In genomic region chr3:57127849-57128566, GRCh38 we compare ENCODE assay signal across 10 cellular contexts. TPM values are rescaled to one million over a fixed set of nuclear protein-coding genes. Genes with fewer than 3 reads are reported as not detected.
DNase-seq lines count a peak whose midpoint lies in the region; ATAC-seq and TF ChIP-seq lines count a peak whose summit lies in the region.
"Had no signal": no experiment of that assay in that cellular context is flagged by ENCODE, and none has a peak within 500 bp of the region (broad histone marks: within the 10 kb centered on the region; RNA-seq: fewer than 3 reads in every experiment).

No MANE protein-coding gene starts in this region.

- H3K36me3 ChIP-seq in A673 (ENCODE audit: insufficient read depth, low read length, poor library complexity, severe bottlenecking): no peaks in the 10 kb centered on the region
- H3K36me3 ChIP-seq in neuronal stem cell (replicated peaks in 1 of 2; ENCODE audit: control insufficient read depth in 2 of 2, insufficient read depth in 2 of 2, low read length in 2 of 2): peaks cover 4 to 6% of the 10 kb centered on the region in 2 donors

- H2AFZ ChIP-seq in neuronal stem cell (ENCODE audit: low read length): no peak overlapping the region

- no peak overlapping the region for H4K8ac ChIP-seq in neuronal stem cell (ENCODE audit: low read depth, low read length)

- no peak overlapping the region for H3K23ac ChIP-seq in neuronal stem cell (ENCODE audit: low read depth, low read length, poor library complexity)

- no CpG with 5 or more reads among the region's 12 CpGs for WGBS in neuronal stem cell (ENCODE audit: extremely low coverage in 2 of 2, insufficient read length in 2 of 2, insufficient replicate concordance in 1 of 2), 2 donors

- H3K9ac ChIP-seq in neuronal stem cell (ENCODE audit: low read depth, low read length, poor library complexity): no peak overlapping the region

- no peak overlapping the region for H2BK5ac ChIP-seq in neuronal stem cell (ENCODE audit: low read length)

- H3K27me3 ChIP-seq in A673 (replicated peaks; ENCODE audit: insufficient read depth, low read depth, low read length, poor library complexity): no peaks in the 10 kb centered on the region
- H3K27me3 ChIP-seq in neuronal stem cell (ENCODE audit: control insufficient read depth in 3 of 3, insufficient read depth in 3 of 3, low read depth in 1 of 3, low read length in 3 of 3): peaks cover 0 to 12% (median 0%) of the 10 kb centered on the region in 3 experiments

- H2AK5ac ChIP-seq in neuronal stem cell (ENCODE audit: low read depth, low read length): no peak overlapping the region

- H2BK12ac ChIP-seq in neuronal stem cell (ENCODE audit: low read length): no peak overlapping the region

- no peak overlapping the region for H2BK120ac ChIP-seq in neuronal stem cell (ENCODE audit: low read depth, low read length)

- no peak overlapping the region for H3K4me2 ChIP-seq in neuronal stem cell (ENCODE audit: insufficient read depth, low read length, poor library complexity, severe bottlenecking)

- no TSS peak for BruUV-seq in A673 (replicated peaks; lab: Mats Ljungman, UMichigan)

- no peak overlapping the region for H3K27ac ChIP-seq in A673 (ENCODE audit: low read depth, low read length, poor library complexity, severe bottlenecking)
- peak overlapping the region; percentile 34 for H3K27ac ChIP-seq in neuronal stem cell (replicated peaks; ENCODE audit: low read length)

- H3K9me3 ChIP-seq in A673 (ENCODE audit: low read depth, low read length, poor library complexity, severe bottlenecking) (no peaks in the 10 kb centered on the region), neuronal stem cell (replicated peaks in 1 of 2; ENCODE audit: control insufficient read depth in 2 of 2, insufficient read depth in 1 of 2, low read depth in 1 of 2, low read length in 2 of 2) (no peaks in the 10 kb centered on the region)

- H3K18ac ChIP-seq in neuronal stem cell (ENCODE audit: low read length): no peak overlapping the region

- POLR2A ChIA-PET in A673 (lab: Charles Lee; ENCODE audit: low non-redundant PET): interaction anchor here (0.5 kb wide), 1 partner anchor 562 kb away, joined by 6 read pairs; no protein-coding TSS in a partner anchor

- CTCF ChIA-PET in A673 (lab: Charles Lee): no interaction called here

- H3K4me3 ChIP-seq in A673 (ENCODE audit: low read depth, low read length, poor library complexity, severe bottlenecking) (no peak overlapping the region), fibroblast of the aortic adventitia (ENCODE audit: low read depth, low read length) (peak overlapping the region; percentile 49), neuronal stem cell (ENCODE audit: low read length in 2 of 2) (no peak overlapping the region)

- intact Hi-C loops in A673 (cut with micrococcal nuclease; ENCODE audit: unreplicated experiment): no loop called here

- peaks cover 2% of the 10 kb centered on the region for H3K4me1 ChIP-seq in A673 (ENCODE audit: insufficient read depth, low read length, poor library complexity, severe bottlenecking)
- H3K4me1 ChIP-seq in neuronal stem cell (ENCODE audit: control insufficient read depth in 2 of 2, insufficient read depth in 1 of 2, low read depth in 1 of 2, low read length in 2 of 2): peaks cover 42 to 54% of the 10 kb centered on the region in 2 donors

- H3K4ac ChIP-seq in neuronal stem cell (ENCODE audit: low read length): no peak overlapping the region

- no peak for ATAC-seq in HG03457 (IDR thresholded peaks at IDR 0.05; ENCODE audit: unreplicated experiment)
- ATAC-seq in HG02852 (IDR thresholded peaks at IDR 0.05; ENCODE audit: unreplicated experiment): no peak

- no peak overlapping the region for H3K14ac ChIP-seq in neuronal stem cell (ENCODE audit: low read length)

- no peak overlapping the region for H2BK15ac ChIP-seq in neuronal stem cell (ENCODE audit: low read length)

- TF ChIP-seq CTCF in A673 (conservative IDR thresholded peaks at IDR 0.05; ENCODE audit: low read depth, low read length) (no peak), fibroblast of the aortic adventitia (IDR thresholded peaks at IDR 0.05; ENCODE audit: insufficient read depth, low read length) (no peak)

- H4K91ac ChIP-seq in neuronal stem cell (ENCODE audit: low read depth, low read length, poor library complexity): no peak overlapping the region

- DNase-seq in A673 (ENCODE audit: low spot score) (peak; percentile 43), NCI-H82 treated with DMSO at 0.1 percent for 48 hours (lab: John Stamatoyannopoulos, UW; ENCODE audit: unreplicated experiment) (peak; percentile 55), fibroblast of the aortic adventitia (ENCODE audit: low read depth) (peak; percentile 91), neuronal stem cell (ENCODE audit: low spot score) (no peak), cortex of kidney (lab: John Stamatoyannopoulos, UW) (no peak), NCI-H146 treated with DMSO at 0.1 percent for 48 hours (lab: John Stamatoyannopoulos, UW; ENCODE audit: unreplicated experiment) (no peak)
- DNase-seq: activated T-cell treated with anti-CD3 and anti-CD28 coated beads, Interleukin-2, amount 50 U/mL, for 24 hours; NCI-H1694 had no signal

- peaks cover 4% of the 10 kb centered on the region for H3K79me1 ChIP-seq in neuronal stem cell (ENCODE audit: low read depth, low read length)

RNA-seq across cellular contexts. Expression of gene IL17RD, which starts 37.1 kb away (rescaled TPM):
- total RNA-seq in A673 (2021): 1.3 and 2.2 TPM in 2 replicates
- total RNA-seq in fibroblast of the aortic adventitia (ENCODE audit: low replicate concordance): 9.5 and 13.6 TPM in 2 replicates
- 38.4 TPM for polyA plus RNA-seq in neuronal stem cell (2013, experiment 1 of 2)
- 37.6 TPM for polyA plus RNA-seq in neuronal stem cell (2013, experiment 2 of 2)

Comparison
In these comparisons a context has a peak if more than half of its experiments do, and no peak if none do; other contexts are left out.
1. DNase-seq: peak in A673 (single experiment), NCI-H82 treated with DMSO at 0.1 percent for 48 hours (single experiment) and fibroblast of the aortic adventitia (single experiment); none in neuronal stem cell (single experiment), cortex of kidney (single experiment) and NCI-H146 treated with DMSO at 0.1 percent for 48 hours (single experiment).